ENCODE assay signal across 14 cellular contexts in the genomic region with DNA sequence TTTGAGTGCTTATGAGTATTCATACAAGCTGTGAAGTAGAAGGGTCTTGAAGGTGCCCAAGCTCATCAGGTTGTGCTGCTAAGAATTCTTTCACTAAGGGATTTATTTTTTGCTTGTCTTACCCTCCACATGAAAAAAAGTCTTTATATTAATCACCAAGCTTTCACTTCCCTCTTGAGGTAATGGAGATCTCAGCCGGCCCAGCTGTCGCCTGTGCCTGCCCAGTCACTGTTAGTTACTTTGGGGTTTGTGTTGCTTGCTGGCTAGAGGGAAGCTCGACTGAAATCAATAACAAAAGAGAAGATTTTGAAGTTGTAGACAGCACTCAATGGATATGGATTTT. TPM values are rescaled to one million over a fixed set of nuclear protein-coding genes. Genes with fewer than 3 reads are reported as not detected.
A peak's percentile ranks its signal among the peaks of the same experiment; 100 is the strongest.
DNase-seq lines count a peak whose midpoint lies in the region; ATAC-seq and TF ChIP-seq lines count a peak whose summit lies in the region.
"Had no signal": no experiment of that assay in that cellular context is flagged by ENCODE, and none has a peak within 500 bp of the region (broad histone marks: within the 10 kb centered on the region; RNA-seq: fewer than 3 reads in every experiment).

No MANE protein-coding gene starts in this region.

- CTCF ChIA-PET in CD4-positive, alpha-beta memory T cell (lab: Charles Lee; ENCODE audit: partially characterized antibody): no interaction called here

- TF ChIP-seq CTCF in lower leg skin (IDR thresholded peaks at IDR 0.05): no peak

- no peaks in the 10 kb centered on the region for H3K36me3 Mint-ChIP-seq in CD4-positive, alpha-beta memory T cell

- ATAC-seq in GM18519 (IDR thresholded peaks at IDR 0.05; ENCODE audit: low FRiP score, unreplicated experiment) (peak; percentile 96), GM21423 (IDR thresholded peaks at IDR 0.05; ENCODE audit: unreplicated experiment) (peak; percentile 98), HG03135 (IDR thresholded peaks at IDR 0.05; ENCODE audit: unreplicated experiment) (peak; percentile 99)
- ATAC-seq: gastrocnemius medialis had no signal

- H3K27me3 ChIP-seq in CD4-positive, alpha-beta memory T cell (ENCODE audit: insufficient read depth, low read length): no peaks in the 10 kb centered on the region
- H3K27me3 ChIP-seq: gastrocnemius medialis had no signal

- H3K27ac Mint-ChIP-seq in CD4-positive, alpha-beta memory T cell: no peak overlapping the region

- DNase-seq in RPMI8226: peak; percentile 70
- no peak for DNase-seq in lower leg skin (ENCODE audit: low spot score in 2 of 2)
- no peak for DNase-seq in HuH-7.5 (ENCODE audit: low spot score)
- DNase-seq in CD4-positive, alpha-beta memory T cell: no peak
- no peak for DNase-seq in NCI-H345 (lab: John Stamatoyannopoulos, UW)
- DNase-seq: activated CD4-positive, alpha-beta T cell treated with anti-CD3 and anti-CD28 coated beads for 4 hours; DND-41; gastrocnemius medialis; midbrain had no signal

- no peak overlapping the region for H3K4me3 Mint-ChIP-seq in CD4-positive, alpha-beta memory T cell

- no peak overlapping the region for H3K27ac ChIP-seq in CD4-positive, alpha-beta memory T cell (ENCODE audit: low read depth, low read length)
- H3K27ac ChIP-seq: gastrocnemius medialis had no signal

- peaks cover 17 to 19% of the 10 kb centered on the region in 2 donors for H3K27me3 Mint-ChIP-seq in CD4-positive, alpha-beta memory T cell

- intact Hi-C loops in lower leg skin (cut with DNase I; ENCODE audit: low total_unique reads): no loop called here
- intact Hi-C loops in CD4-positive, alpha-beta memory T cell (cut with micrococcal nuclease): no loop called here

- POLR2A ChIA-PET in CD4-positive, alpha-beta memory T cell (lab: Charles Lee; ENCODE audit: partially characterized antibody): no interaction called here

- 59 to 62% methylated on average over 3 of the region's 3 CpGs for WGBS in lower leg skin, 2 donors

- no peaks in the 10 kb centered on the region for H3K9me3 ChIP-seq in CD4-positive, alpha-beta memory T cell (ENCODE audit: control insufficient read depth in 1 of 2, low read length in 2 of 2)
- H3K9me3 ChIP-seq: gastrocnemius medialis had no signal

- H3K4me1 ChIP-seq in CD4-positive, alpha-beta memory T cell (ENCODE audit: insufficient read depth, low read length): no peaks in the 10 kb centered on the region
- H3K4me1 ChIP-seq: gastrocnemius medialis had no signal

- H3K36me3 ChIP-seq in CD4-positive, alpha-beta memory T cell (ENCODE audit: insufficient read depth, low read length): no peaks in the 10 kb centered on the region
- H3K36me3 ChIP-seq: gastrocnemius medialis had no signal

- no peak for TF ChIP-seq POLR2A in lower leg skin (IDR thresholded peaks at IDR 0.05)

- H3K4me1 Mint-ChIP-seq in CD4-positive, alpha-beta memory T cell: no peaks in the 10 kb centered on the region

- H3K4me3 ChIP-seq in lower leg skin (ENCODE audit: low read depth, poor library complexity, severe bottlenecking): no peak overlapping the region
- no peak overlapping the region for H3K4me3 ChIP-seq in CD4-positive, alpha-beta memory T cell (ENCODE audit: low read length in 2 of 2)
- H3K4me3 ChIP-seq: gastrocnemius medialis had no signal

- H3K9me3 Mint-ChIP-seq in CD4-positive, alpha-beta memory T cell: no peaks in the 10 kb centered on the region

RNA-seq across cellular contexts. Expression of gene MC2R, which starts 21.9 kb away (rescaled TPM):
- not detected for total RNA-seq in lower leg skin
- not detected for total RNA-seq in CD4-positive, alpha-beta memory T cell
- polyA plus RNA-seq in CD4-positive, alpha-beta memory T cell: not detected
- total RNA-seq: bronchial epithelial cell, gastrocnemius medialis, urinary bladder had no signal
- polyA plus RNA-seq: urinary bladder had no signal
